Comparison of ENCODE assay signal across 1 cellular context in the genomic region with DNA sequence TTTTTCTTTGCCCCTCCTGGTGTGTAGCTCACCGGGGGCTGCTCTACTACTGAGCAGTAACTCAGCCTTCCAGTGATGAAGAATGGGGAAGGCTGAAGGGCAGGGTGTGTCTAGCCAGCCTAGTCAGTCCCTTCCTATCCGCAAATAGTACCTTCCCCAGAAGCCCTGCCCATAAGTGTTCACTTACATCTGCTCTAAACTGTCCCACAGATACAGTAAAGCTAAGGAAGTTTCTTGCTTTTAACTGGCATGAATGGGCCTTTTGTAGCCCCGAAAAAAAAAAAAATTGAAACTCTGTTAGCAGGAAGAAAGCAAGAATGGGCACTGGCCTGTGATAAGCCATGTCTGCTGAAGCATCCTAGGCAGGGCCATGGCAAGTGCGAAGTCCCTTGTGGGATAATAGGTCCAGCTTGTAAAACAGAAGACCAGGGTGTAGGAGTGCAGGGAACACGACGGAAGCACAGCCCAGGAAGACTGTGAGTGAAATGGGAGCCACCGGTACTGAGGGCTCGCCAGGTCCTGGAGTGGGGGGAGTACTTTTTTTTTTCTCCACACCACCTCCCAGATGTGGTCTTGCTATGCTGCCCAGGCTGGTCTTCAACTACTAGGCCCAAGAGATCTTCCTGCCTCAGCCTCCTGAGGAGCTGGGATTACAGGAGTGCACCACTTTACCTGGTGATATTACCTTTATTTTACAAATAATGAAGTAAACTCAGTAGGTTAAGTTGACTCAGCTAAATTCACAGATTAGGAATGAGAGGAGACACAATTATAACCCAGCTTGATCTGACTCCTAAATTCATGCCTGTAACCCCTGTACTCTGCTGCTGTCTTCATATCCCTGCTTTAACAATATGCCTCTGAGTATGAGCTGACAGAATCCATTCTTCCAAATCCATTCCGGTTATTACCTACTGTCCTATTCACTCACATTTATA.
TF ChIP-seq lines count a peak whose summit lies in the region.

No MANE protein-coding gene starts in this region.

TF ChIP-seq in IMR-90, 13 proteins besides CTCF, POLR2A, EP300 and RAD21:
- no peak for TF ChIP-seq NFE2L2 (IDR thresholded peaks at IDR 0.05; ENCODE audit: low read depth, low read length)
- TF ChIP-seq MXI1 (IDR thresholded peaks at IDR 0.05; ENCODE audit: borderline replicate concordance, low read depth, low read length): no peak
- TF ChIP-seq SMC3 (IDR thresholded peaks at IDR 0.05; ENCODE audit: low read depth, low read length): no peak
- no peak for TF ChIP-seq RCOR1 (IDR thresholded peaks at IDR 0.05; ENCODE audit: insufficient replicate concordance, low read length)
- 0 out of 2 replicates have a peak, but pooled peaks have one; percentile 15 for TF ChIP-seq MAFK (IDR thresholded peaks at IDR 0.05; ENCODE audit: low read depth, low read length)
- TF ChIP-seq RFX5 (IDR thresholded peaks at IDR 0.05; ENCODE audit: low read depth, low read length): no peak
- no peak for TF ChIP-seq FOS (IDR thresholded peaks at IDR 0.05; ENCODE audit: low read depth, low read length)
